Comparison of ENCODE assay signal across 1 cellular context in the genomic region with DNA sequence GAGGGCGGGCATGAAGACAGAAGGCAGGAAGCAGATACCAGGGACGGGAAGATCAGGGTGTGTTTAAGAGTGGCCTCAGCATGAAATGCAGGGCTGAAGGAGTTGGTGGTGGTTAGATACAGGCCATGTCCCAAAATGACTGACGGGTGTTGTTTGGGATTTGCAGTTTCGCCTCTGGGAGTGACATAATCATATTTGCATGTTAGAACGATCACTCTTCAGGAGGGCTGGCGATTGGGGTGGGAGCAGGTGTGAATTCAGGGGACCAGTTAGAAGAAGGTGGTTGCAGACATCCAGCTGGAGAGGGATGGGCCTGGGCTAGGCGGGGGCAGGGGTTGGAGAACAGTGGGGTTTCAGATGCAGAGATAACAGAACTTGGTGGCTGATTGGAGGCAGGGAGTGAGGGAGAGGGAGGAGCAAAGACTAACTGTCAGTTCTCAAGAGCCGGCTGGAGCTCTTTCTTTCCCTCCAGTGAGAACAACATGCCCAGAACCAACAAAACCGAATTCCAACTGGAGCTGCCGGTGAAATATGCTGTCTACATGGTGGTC.
TF ChIP-seq lines count a peak whose summit lies in the region.

No MANE protein-coding gene starts in this region.

TF ChIP-seq in H1, 55 proteins besides CTCF, POLR2A, EP300 and RAD21 (continued from another document):
- TF ChIP-seq SP1 (IDR thresholded peaks at IDR 0.05; ENCODE audit: low read depth, low read length): no peak
- TF ChIP-seq KDM5A (IDR thresholded peaks at IDR 0.05; ENCODE audit: low read length): no peak
- TF ChIP-seq, protein P1, sequence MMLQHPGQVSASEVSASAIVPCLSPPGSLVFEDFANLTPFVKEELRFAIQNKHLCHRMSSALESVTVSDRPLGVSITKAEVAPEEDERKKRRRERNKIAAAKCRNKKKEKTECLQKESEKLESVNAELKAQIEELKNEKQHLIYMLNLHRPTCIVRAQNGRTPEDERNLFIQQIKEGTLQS (IDR thresholded peaks at IDR 0.05; ENCODE audit: insufficient read depth, low read depth, low read length): no peak
TF ChIP-seq in H1: peak in this region for 0.
